7 cellular contexts compared by ENCODE assay signal in genomic region chr2:207768891-207769596, GRCh38. TPM values are rescaled to one million over a fixed set of nuclear protein-coding genes. Genes with fewer than 3 reads are reported as not detected.
A peak's percentile ranks its signal among the peaks of the same experiment; 100 is the strongest.
DNase-seq lines count a peak whose midpoint lies in the region; ATAC-seq and TF ChIP-seq lines count a peak whose summit lies in the region.

No MANE protein-coding gene starts in this region.

- peaks cover 24% of the 10 kb centered on the region for H3K4me1 Mint-ChIP-seq in activated CD8-positive, alpha-beta T cell treated with anti-CD3 and anti-CD28 coated beads for 36 hours (ENCODE audit: low read depth)
- H3K4me1 Mint-ChIP-seq in osteocyte (ENCODE audit: unreplicated experiment) = peaks cover 30% of the 10 kb centered on the region

- POLR2A ChIA-PET in activated CD8-positive, alpha-beta T cell treated with anti-CD3 and anti-CD28 coated beads for 36 hours (lab: Charles Lee) = interaction anchor here (1.3 kb wide), 1 partner anchor 23 kb away, joined by 4 read pairs; no protein-coding TSS in a partner anchor

- H3K27ac Mint-ChIP-seq in activated CD8-positive, alpha-beta T cell treated with anti-CD3 and anti-CD28 coated beads for 36 hours = peak overlapping the region; percentile 16
- H3K27ac Mint-ChIP-seq in osteocyte (ENCODE audit: unreplicated experiment) = no peak overlapping the region

- H3K36me3 Mint-ChIP-seq in activated CD8-positive, alpha-beta T cell treated with anti-CD3 and anti-CD28 coated beads for 36 hours (ENCODE audit: low read depth) = peaks cover 8% of the 10 kb centered on the region
- peaks cover 2% of the 10 kb centered on the region for H3K36me3 Mint-ChIP-seq in osteocyte (ENCODE audit: unreplicated experiment)

- peak; percentile 13 for ATAC-seq in GM21737 (IDR thresholded peaks at IDR 0.05; ENCODE audit: unreplicated experiment)
- peak; percentile 10 for ATAC-seq in activated CD8-positive, alpha-beta T cell treated with anti-CD3 and anti-CD28 coated beads for 36 hours

- intact Hi-C loops in activated CD8-positive, alpha-beta T cell treated with anti-CD3 and anti-CD28 coated beads for 36 hours (cut with micrococcal nuclease) = loop anchor here (5.0 kb wide), 2 partner anchors 258 to 273 kb away; partner anchors contain the start of gene PLEKHM3

- H3K9me3 Mint-ChIP-seq in activated CD8-positive, alpha-beta T cell treated with anti-CD3 and anti-CD28 coated beads for 36 hours = peaks cover 3% of the 10 kb centered on the region
- H3K9me3 Mint-ChIP-seq in osteocyte (ENCODE audit: unreplicated experiment) = no peaks in the 10 kb centered on the region

- CTCF ChIA-PET in activated CD8-positive, alpha-beta T cell treated with anti-CD3 and anti-CD28 coated beads for 36 hours (lab: Charles Lee) = interaction anchor here (0.6 to 3.8 kb wide), 7 partner anchors 9 to 272 kb away, joined by 3 to 18 read pairs (median 4); partner anchors contain the start of genes METTL21A and PLEKHM3

- no peak for TF ChIP-seq CTCF in GM12864 (IDR thresholded peaks at IDR 0.05; ENCODE audit: low read depth, low read length, missing control alignments)
- TF ChIP-seq CTCF in activated CD8-positive, alpha-beta T cell treated with anti-CD3 and anti-CD28 coated beads for 36 hours (IDR thresholded peaks at IDR 0.05) = no peak
- TF ChIP-seq CTCF in foreskin fibroblast (IDR thresholded peaks at IDR 0.05; ENCODE audit: low read depth, low read length) = no peak
- no peak for TF ChIP-seq CTCF in osteocyte (IDR thresholded peaks at IDR 0.05)

- peak overlapping the region; percentile 75 for H3K4me3 ChIP-seq in GM12864 (ENCODE audit: low read depth, low read length)
- peak overlapping the region; percentile 57 to 70 for H3K4me3 ChIP-seq in foreskin fibroblast (ENCODE audit: low read depth in 1 of 2, low read length in 2 of 2)

- peak overlapping the region; percentile 79 for H3K4me3 Mint-ChIP-seq in activated CD8-positive, alpha-beta T cell treated with anti-CD3 and anti-CD28 coated beads for 36 hours
- H3K4me3 Mint-ChIP-seq in osteocyte (ENCODE audit: unreplicated experiment) = peak overlapping the region; percentile 83

- DNase-seq in GM12864 (ENCODE audit: low read depth) (no peak), LHCN-M2 (ENCODE audit: low read depth) (peak; percentile 39), foreskin fibroblast (peak; percentile 30 to 70), osteocyte (ENCODE audit: extremely low spot score, unreplicated experiment) (no peak), NCI-H446 (lab: John Stamatoyannopoulos, UW) (no peak)
- DNase-seq in activated CD8-positive, alpha-beta T cell treated with anti-CD3 and anti-CD28 coated beads for 36 hours = peak; percentile 51

- peaks cover 37% of the 10 kb centered on the region for H3K27me3 Mint-ChIP-seq in activated CD8-positive, alpha-beta T cell treated with anti-CD3 and anti-CD28 coated beads for 36 hours
- peaks cover 25% of the 10 kb centered on the region for H3K27me3 Mint-ChIP-seq in osteocyte (ENCODE audit: unreplicated experiment)

RNA-seq across cellular contexts. Expression of gene FZD5, which starts 0.7 kb away (rescaled TPM):
- 1.0 and 1.4 TPM in 2 replicates for total RNA-seq in LHCN-M2 (2014; rRNA removed)
- polyA plus RNA-seq in LHCN-M2 (2012) = 0.49 TPM
- 1 to 10 TPM; 1.7 TPM for total RNA-seq in activated CD8-positive, alpha-beta T cell treated with anti-CD3 and anti-CD28 coated beads for 36 hours
- 1.8 and 2.1 TPM in 2 replicates for total RNA-seq in osteocyte

RNA-seq across cellular contexts. Expression of gene CCNYL1, which starts 57.6 kb away (rescaled TPM):
- total RNA-seq in LHCN-M2 (2014; rRNA removed) = 4.4 and 7.2 TPM in 2 replicates
- polyA plus RNA-seq in LHCN-M2 (2012) = 11.5 TPM
- total RNA-seq in activated CD8-positive, alpha-beta T cell treated with anti-CD3 and anti-CD28 coated beads for 36 hours = 1 to 10 TPM; 3.8 to 4.3 TPM
- 16.0 and 16.8 TPM in 2 replicates for total RNA-seq in osteocyte

Comparison
In these comparisons a context has a peak if more than half of its experiments do, and no peak if none do; other contexts are left out.
1. DNase-seq: peak in LHCN-M2 (single experiment), activated CD8-positive, alpha-beta T cell treated with anti-CD3 and anti-CD28 coated beads for 36 hours (single experiment) and foreskin fibroblast (2 of 2); none in GM12864 (single experiment), osteocyte (single experiment) and NCI-H446 (0 of 2).